ENCODE assay signal across 1 cellular context in genomic region chr20:23857954-23858565, GRCh38.
TF ChIP-seq lines count a peak whose summit lies in the region.

No MANE protein-coding gene starts in this region.

TF ChIP-seq in H1, 55 proteins besides CTCF, POLR2A, EP300 and RAD21:
- TF ChIP-seq, protein P1, sequence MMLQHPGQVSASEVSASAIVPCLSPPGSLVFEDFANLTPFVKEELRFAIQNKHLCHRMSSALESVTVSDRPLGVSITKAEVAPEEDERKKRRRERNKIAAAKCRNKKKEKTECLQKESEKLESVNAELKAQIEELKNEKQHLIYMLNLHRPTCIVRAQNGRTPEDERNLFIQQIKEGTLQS (IDR thresholded peaks at IDR 0.05; ENCODE audit: insufficient read depth, low read depth, low read length) = no peak
- TF ChIP-seq EGR1 (IDR thresholded peaks at IDR 0.05; ENCODE audit: borderline replicate concordance, low read depth, low read length) (no peak), RFX5 (IDR thresholded peaks at IDR 0.05; ENCODE audit: borderline replicate concordance, low read depth, low read length) (no peak)
